8 cellular contexts compared by ENCODE assay signal in genomic region chr1:157982111-157982510, GRCh38.
"Had no signal": no experiment of that assay in that cellular context is flagged by ENCODE, and none has a peak within 500 bp of the region (broad histone marks: within the 10 kb centered on the region; RNA-seq: fewer than 3 reads in every experiment).

No MANE protein-coding gene starts in this region.

- H3K4me3 Mint-ChIP-seq: GM23338, H9, HFFc6 had no signal

- H3K4me3 ChIP-seq: GM23248, GM23338, HAP-1 had no signal

- H3K9me3 Mint-ChIP-seq: GM23338, H9, HFFc6 had no signal

- H3K36me3 ChIP-seq: HAP-1 had no signal

- H3K27ac Mint-ChIP-seq: GM23338, HFFc6 had no signal

- DNase-seq: GM23248, GOT3, H7, H9, HCEC 1CT, HFFc6 had no signal

- H3K9me3 ChIP-seq: HAP-1 had no signal

- H3K4me1 ChIP-seq: HAP-1 had no signal

- H3K27ac ChIP-seq: GM23248 had no signal
